Comparison of ENCODE assay signal across 7 cellular contexts in the genomic region with DNA sequence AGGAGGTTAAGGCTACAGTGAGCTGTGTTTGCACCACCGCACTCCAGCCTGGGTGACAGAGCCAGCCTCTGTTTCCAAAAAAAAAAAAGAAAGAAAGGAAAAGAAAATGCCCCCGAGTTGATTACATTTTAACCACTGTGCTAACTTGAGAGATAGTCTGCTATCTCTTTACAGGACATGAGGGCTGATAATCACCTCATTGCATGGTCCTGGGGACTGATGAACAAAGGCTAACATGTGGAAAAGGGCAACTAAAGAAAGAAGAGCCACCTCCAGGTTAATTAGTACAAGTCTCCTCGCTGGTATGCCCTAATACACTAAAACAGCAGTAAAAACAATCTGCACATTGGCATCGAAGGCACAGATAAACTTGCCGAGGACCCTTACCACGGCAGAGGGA. TPM values are rescaled to one million over a fixed set of nuclear protein-coding genes. Genes with fewer than 3 reads are reported as not detected.
"Had no signal": no experiment of that assay in that cellular context is flagged by ENCODE, and none has a peak within 500 bp of the region (broad histone marks: within the 10 kb centered on the region; RNA-seq: fewer than 3 reads in every experiment).

No MANE protein-coding gene starts in this region.

- H3K4me3 ChIP-seq: GM23338 had no signal

- H2AFZ ChIP-seq: GM23338 had no signal

- ATAC-seq: GM23338 had no signal

- H3K27ac ChIP-seq: HL-60 had no signal

- H3K4me1 Mint-ChIP-seq: GM23338, H9 had no signal

- H3K36me3 Mint-ChIP-seq: IgD-negative memory B cell had no signal

- H3K4me3 Mint-ChIP-seq: GM23338, H9 had no signal

- H3K4me2 ChIP-seq: GM23338 had no signal

- DNase-seq: H9, HCEC 1CT, KBM-7 had no signal

- H3K27ac Mint-ChIP-seq: GM23338, H9, IgD-negative memory B cell had no signal

RNA-seq across cellular contexts. Expression of a gene that starts 4.2 kb away (rescaled TPM):
- total RNA-seq: GM23338, H1, H9 had no signal
- polyA plus RNA-seq: GM23338, H1, IgD-negative memory B cell had no signal

RNA-seq across cellular contexts. Expression of a gene that starts 33.8 kb away (rescaled TPM):
- polyA plus RNA-seq: GM23338, H1, IgD-negative memory B cell had no signal
